In the genomic region with DNA sequence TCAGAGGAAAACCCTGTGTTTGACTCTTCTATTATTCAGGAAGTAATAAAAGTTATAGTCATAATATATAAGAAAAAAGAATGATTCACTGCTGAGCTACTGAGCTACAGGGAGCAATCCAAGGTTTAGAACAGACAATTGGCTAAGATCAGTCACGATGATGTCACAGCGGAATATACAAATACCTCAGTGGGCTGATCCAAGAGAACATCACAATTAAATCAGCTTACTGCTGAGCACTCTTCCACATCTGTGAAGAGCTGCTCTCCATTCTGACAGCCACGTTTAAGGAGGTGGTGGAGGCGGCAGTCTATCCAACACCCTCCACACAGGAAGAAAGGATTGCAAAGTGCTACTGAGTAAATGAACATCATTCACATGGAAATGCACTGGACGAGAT, we compare ENCODE assay signal across 19 cellular contexts.
"Had no signal": no experiment of that assay in that cellular context is flagged by ENCODE, and none has a peak within 500 bp of the region (broad histone marks: within the 10 kb centered on the region; RNA-seq: fewer than 3 reads in every experiment).

No MANE protein-coding gene starts in this region.

- H3K4me1 ChIP-seq: pancreas, psoas muscle had no signal

- H3K9me3 ChIP-seq: pancreas, psoas muscle had no signal

- ATAC-seq: left ventricle myocardium superior; pancreas; psoas muscle; right cardiac atrium; stimulated activated naive CD8-positive, alpha-beta T cell treated with anti-CD3 and anti-CD28 coated beads, Interleukin-15, Interleukin-2, amounts not matched to agents 100 U/mL and 50 U/mL, for 24 hours had no signal

- DNase-seq: activated CD4-positive, alpha-beta T cell treated with anti-CD3 and anti-CD28 coated beads for 4 hours; activated CD4-positive, alpha-beta T cell treated with anti-CD3 and anti-CD28 coated beads, Interleukin-2, amount 50 U/mL, for 48 hours; activated CD4-positive, CD25-positive, alpha-beta regulatory T cell; activated naive CD4-positive, alpha-beta T cell treated with anti-CD3 and anti-CD28 coated beads for 36 hours; activated naive CD8-positive, alpha-beta T cell treated with anti-CD3 and anti-CD28 coated beads, Interleukin-2, amount 10 ng/mL, durations not matched to agents 7 days and 5 days; activated T-cell treated with anti-CD3 and anti-CD28 coated beads, Interleukin-2, amount 50 U/mL, for 48 hours; amniotic stem cell; erythroblast; glutamatergic neuron; hippocampal formation; left ventricle myocardium superior; pancreas; psoas muscle; right cardiac atrium; stimulated activated CD4-positive, alpha-beta T cell treated with anti-CD3 and anti-CD28 coated beads, Interleukin-12 subunit alpha, Interleukin-12 subunit beta, amount 100 ng/mL, for 4 hours; stimulated activated CD4-positive, alpha-beta T cell treated with anti-CD3 and anti-CD28 coated beads, Interleukin-4, amount 100 ng/mL, for 4 hours; stimulated activated naive CD8-positive, alpha-beta T cell treated with anti-CD3 and anti-CD28 coated beads, Interleukin-15, Interleukin-2, amounts not matched to agents 100 U/mL and 50 U/mL, for 24 hours; T1000 had no signal

- H3K27me3 ChIP-seq: cardiac muscle cell, pancreas had no signal

- H3K4me3 ChIP-seq: cardiac muscle cell, pancreas, psoas muscle had no signal

- H3K36me3 ChIP-seq: cardiac muscle cell, pancreas had no signal

- H3K27ac ChIP-seq: cardiac muscle cell, pancreas, psoas muscle had no signal
